ENCODE assay signal across 1 cellular context in the genomic region with DNA sequence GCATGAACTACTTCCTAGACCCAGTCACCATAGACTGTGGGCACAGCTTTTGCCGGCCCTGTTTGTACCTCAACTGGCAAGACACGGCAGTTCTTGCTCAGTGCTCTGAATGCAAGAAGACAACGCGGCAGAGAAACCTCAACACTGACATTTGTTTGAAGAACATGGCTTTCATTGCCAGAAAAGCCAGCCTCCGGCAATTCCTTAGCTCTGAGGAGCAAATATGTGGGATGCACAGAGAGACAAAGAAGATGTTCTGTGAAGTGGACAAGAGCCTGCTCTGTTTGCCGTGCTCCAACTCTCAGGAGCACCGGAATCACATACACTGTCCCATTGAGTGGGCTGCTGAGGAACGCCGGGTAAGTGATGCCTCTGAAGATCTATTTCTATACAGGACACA. TPM values are rescaled to one million over a fixed set of nuclear protein-coding genes. Genes with fewer than 3 reads are reported as not detected.
"Had no signal": no experiment of that assay in that cellular context is flagged by ENCODE, and none has a peak within 500 bp of the region (broad histone marks: within the 10 kb centered on the region; RNA-seq: fewer than 3 reads in every experiment).

No MANE protein-coding gene starts in this region.

RNA-seq across cellular contexts. Expression of a gene that starts 2.4 kb away (rescaled TPM):
- total RNA-seq: GM12878 had no signal
- polyA plus RNA-seq: GM12878 had no signal

RNA-seq across cellular contexts. Expression of a gene that starts 28.9 kb away (rescaled TPM):
- total RNA-seq: GM12878 had no signal
- polyA plus RNA-seq: GM12878 had no signal

RNA-seq across cellular contexts. Expression of a gene that starts 46.9 kb away (rescaled TPM):
- total RNA-seq: GM12878 had no signal
- polyA plus RNA-seq: GM12878 had no signal

RNA-seq across cellular contexts. Expression of a gene that starts 50.7 kb away (rescaled TPM):
- total RNA-seq: GM12878 had no signal
- polyA plus RNA-seq: GM12878 had no signal

RNA-seq across cellular contexts. Expression of a gene that starts 58.5 kb away (rescaled TPM):
- total RNA-seq: GM12878 had no signal
- polyA plus RNA-seq: GM12878 had no signal
